ENCODE assay signal across 8 cellular contexts in genomic region chr12:124898200-124898950, GRCh38. TPM values are rescaled to one million over a fixed set of nuclear protein-coding genes. Genes with fewer than 3 reads are reported as not detected.
DNase-seq lines count a peak whose midpoint lies in the region; ATAC-seq and TF ChIP-seq lines count a peak whose summit lies in the region.

No MANE protein-coding gene starts in this region.

- H3K4me1 Mint-ChIP-seq in MCF 10A (ENCODE audit: insufficient read depth, unreplicated experiment) = peaks cover 6% of the 10 kb centered on the region

- H3K36me3 ChIP-seq in liver (ENCODE audit: control insufficient read depth in 4 of 4, insufficient read depth in 3 of 4, low read depth in 1 of 4, low read length in 3 of 4) = no peaks in the 10 kb centered on the region

- CTCF ChIA-PET in MCF 10A (lab: Yijun Ruan, JAX) = interaction anchor here (0.6 to 0.9 kb wide), 2 partner anchors 9 to 381 kb away, joined by 3 read pairs; no protein-coding TSS in a partner anchor

- BruUV-seq in MCF 10A (replicated peaks; lab: Mats Ljungman, UMichigan) = no TSS peak

- no peak overlapping the region for H3K4me3 Mint-ChIP-seq in MCF 10A (ENCODE audit: unreplicated experiment)

- H3K27me3 ChIP-seq in liver (ENCODE audit: control insufficient read depth in 4 of 4, insufficient read depth in 4 of 4, low read length in 3 of 4) = no peaks in the 10 kb centered on the region

- H3K4me1 ChIP-seq in liver (ENCODE audit: control insufficient read depth in 4 of 4, insufficient read depth in 4 of 4, low read length in 3 of 4) = peaks cover 7 to 40% (median 30%) of the 10 kb centered on the region in 4 donors

- TF ChIP-seq POLR2A in NB4 (IDR thresholded peaks at IDR 0.05; ENCODE audit: extremely low read depth, insufficient read length) = no peak

- no peak overlapping the region for H3K27ac Mint-ChIP-seq in MCF 10A (ENCODE audit: low read depth, unreplicated experiment)

- POLR2A ChIA-PET in MCF 10A (lab: Yijun Ruan, JAX) = no interaction called here

- peak; percentile 49 for TF ChIP-seq CTCF in AG10803 (conservative IDR thresholded peaks at IDR 0.05; ENCODE audit: low read length)
- TF ChIP-seq CTCF in NB4 (IDR thresholded peaks at IDR 0.05; ENCODE audit: low read depth, low read length) = peak; percentile 73
- peak; percentile 69 for TF ChIP-seq CTCF in VCaP (conservative IDR thresholded peaks at IDR 0.05)
- TF ChIP-seq CTCF in MCF 10A (IDR thresholded peaks at IDR 0.05; ENCODE audit: unreplicated experiment) = peak; percentile 54
- peak; percentile 38 for TF ChIP-seq CTCF in liver (IDR thresholded peaks at IDR 0.05; ENCODE audit: low read depth, low read length, missing input control)

- no peak for DNase-seq in AG10803 (ENCODE audit: low read depth)
- DNase-seq in NB4 (ENCODE audit: low read depth) = peak; percentile 70
- DNase-seq in MCF 10A (ENCODE audit: unreplicated experiment) = peak; percentile 79
- peak; percentile 35 for DNase-seq in stimulated activated CD8-positive, alpha-beta memory T cell treated with anti-CD3 and anti-CD28 coated beads, Interleukin-4, amount 100 ng/mL, for 24 hours (ENCODE audit: low read depth)

- no peaks in the 10 kb centered on the region for H3K36me3 Mint-ChIP-seq in MCF 10A (ENCODE audit: insufficient read depth, unreplicated experiment)

- TF ChIP-seq RAD21 in liver (IDR thresholded peaks at IDR 0.05) = peak; percentile 47 to 80

- ATAC-seq in GM19395 (IDR thresholded peaks at IDR 0.05; ENCODE audit: unreplicated experiment) (peak; percentile 53), GM18909 (IDR thresholded peaks at IDR 0.05; ENCODE audit: poor library complexity, unreplicated experiment) (no peak)

- H3K9ac ChIP-seq in liver (ENCODE audit: low read depth in 1 of 2, low read length in 2 of 2) = no peak overlapping the region

- H3K4me3 ChIP-seq in AG10803 (ENCODE audit: low read length) (no peak overlapping the region), NB4 (ENCODE audit: low read depth, low read length) (no peak overlapping the region), liver (ENCODE audit: low read depth in 1 of 3, low read length in 3 of 3) (no peak overlapping the region)

- intact Hi-C loops in MCF 10A (cut with micrococcal nuclease) = loop anchor here (2.0 to 5.0 kb wide), 3 partner anchors 36 to 861 kb away; partner anchors contain the start of gene SCARB1

- no peaks in the 10 kb centered on the region for H3K9me3 Mint-ChIP-seq in MCF 10A (ENCODE audit: unreplicated experiment)

- H3K9me3 ChIP-seq in liver (ENCODE audit: control insufficient read depth in 4 of 4, low read length in 3 of 4) = no peaks in the 10 kb centered on the region

- H3K27ac ChIP-seq in VCaP (no peak overlapping the region), liver (ENCODE audit: low read depth in 1 of 2, low read length in 2 of 2) (peak overlapping the region; percentile 81 to 82)

- 32% methylated on average over 18 of the region's 18 CpGs for WGBS in liver

- H3K27me3 Mint-ChIP-seq in MCF 10A (ENCODE audit: insufficient read depth, unreplicated experiment) = no peaks in the 10 kb centered on the region

TF ChIP-seq in liver, 16 proteins besides CTCF, POLR2A, EP300 and RAD21:
- TF ChIP-seq SP1 (IDR thresholded peaks at IDR 0.05) (no peak), HNF4G (IDR thresholded peaks at IDR 0.05) (no peak), HNF4A (conservative IDR thresholded peaks at IDR 0.05) (no peak), GABPA (IDR thresholded peaks at IDR 0.05 in 1 of 2, conservative IDR thresholded peaks at IDR 0.05 in 1 of 2) (no peak), EGR1 (IDR thresholded peaks at IDR 0.05; ENCODE audit: low read depth in 2 of 2) (no peak), FOXA1 (IDR thresholded peaks at IDR 0.05) (no peak), MAX (IDR thresholded peaks at IDR 0.05) (no peak), JUND (IDR thresholded peaks at IDR 0.05) (no peak), REST (IDR thresholded peaks at IDR 0.05) (no peak), TAF1 (conservative IDR thresholded peaks at IDR 0.05) (no peak), RXRA (IDR thresholded peaks at IDR 0.05) (no peak), ZBTB33 (IDR thresholded peaks at IDR 0.05) (no peak), FOXA2 (IDR thresholded peaks at IDR 0.05) (no peak), NR2F2 (IDR thresholded peaks at IDR 0.05) (no peak), ATF3 (IDR thresholded peaks at IDR 0.05) (no peak), YY1 (IDR thresholded peaks at IDR 0.05) (no peak)

RNA-seq across cellular contexts. Expression of gene UBC, which starts 16.1 kb away (rescaled TPM):
- 1,485 and 1,602 TPM in 2 replicates for total RNA-seq in MCF 10A (2022)
- 100 to 1,000 TPM; 503 to 624 TPM for total RNA-seq in liver
- 100 to 1,000 TPM; 385 to 434 TPM for polyA plus RNA-seq in liver

RNA-seq across cellular contexts. Expression of gene SCARB1, which starts 34.7 kb away (rescaled TPM):
- 48.2 and 71.0 TPM in 2 replicates for total RNA-seq in MCF 10A (2022)
- 100 to 1,000 TPM in 1 of 2 donors, 10 to 100 TPM in 1; 85.3 to 169 TPM for total RNA-seq in liver
- 100 to 1,000 TPM; 112 to 289 TPM for polyA plus RNA-seq in liver
